Comparison of ENCODE assay signal across 13 cellular contexts in genomic region chr12:2793561-2793960, GRCh38. TPM values are rescaled to one million over a fixed set of nuclear protein-coding genes. Genes with fewer than 3 reads are reported as not detected.
DNase-seq lines count a peak whose midpoint lies in the region; ATAC-seq and TF ChIP-seq lines count a peak whose summit lies in the region.
"Had no signal": no experiment of that assay in that cellular context is flagged by ENCODE, and none has a peak within 500 bp of the region (broad histone marks: within the 10 kb centered on the region; RNA-seq: fewer than 3 reads in every experiment).

No MANE protein-coding gene starts in this region.

- H3K4me1 Mint-ChIP-seq in activated naive CD4-positive, alpha-beta T cell treated with anti-CD3 and anti-CD28 coated beads for 36 hours (ENCODE audit: low read depth) = peaks cover 21% of the 10 kb centered on the region
- H3K4me1 Mint-ChIP-seq in activated CD8-positive, alpha-beta T cell treated with anti-CD3 and anti-CD28 coated beads for 36 hours (ENCODE audit: low read depth) = peaks cover 22% of the 10 kb centered on the region

- peaks cover 31% of the 10 kb centered on the region for H3K79me2 ChIP-seq in Karpas-422 (ENCODE audit: low read length)

- POLR2A ChIA-PET in activated CD8-positive, alpha-beta T cell treated with anti-CD3 and anti-CD28 coated beads for 36 hours (lab: Charles Lee) = no interaction called here

- no peak for ATAC-seq in activated CD8-positive, alpha-beta T cell treated with anti-CD3 and anti-CD28 coated beads for 36 hours

- H3K27me3 ChIP-seq in iPS-20b (ENCODE audit: insufficient read depth, low read length) (peaks cover 24% of the 10 kb centered on the region), Karpas-422 (ENCODE audit: low read length) (no peaks in the 10 kb centered on the region)
- H3K27me3 ChIP-seq: body of pancreas had no signal

- no peak overlapping the region for H3K27ac Mint-ChIP-seq in activated naive CD4-positive, alpha-beta T cell treated with anti-CD3 and anti-CD28 coated beads for 36 hours
- H3K27ac Mint-ChIP-seq in activated CD8-positive, alpha-beta T cell treated with anti-CD3 and anti-CD28 coated beads for 36 hours = no peak overlapping the region

- H3K27ac ChIP-seq in iPS-20b (ENCODE audit: low read length) (no peak overlapping the region), substantia nigra (ENCODE audit: low read depth, low read length, poor library complexity, severe bottlenecking) (peak overlapping the region; percentile 99), Karpas-422 (ENCODE audit: low read length) (no peak overlapping the region)

- H3K4me3 ChIP-seq in iPS-20b (ENCODE audit: low read length) (peak overlapping the region; percentile 74), Karpas-422 (ENCODE audit: low read length) (no peak overlapping the region)

- H3K9ac ChIP-seq in iPS-20b (ENCODE audit: low read depth, low read length) = no peak overlapping the region
- H3K9ac ChIP-seq in Karpas-422 (ENCODE audit: low read length) = no peak overlapping the region

- no peak overlapping the region for H3K4me2 ChIP-seq in Karpas-422 (ENCODE audit: low read depth, low read length, poor library complexity, severe bottlenecking)

- H3K4me1 ChIP-seq in iPS-20b (ENCODE audit: insufficient read depth, low read length) (no peaks in the 10 kb centered on the region), Karpas-422 (ENCODE audit: low read length) (peaks cover 20% of the 10 kb centered on the region)

- no peaks in the 10 kb centered on the region for H3K27me3 Mint-ChIP-seq in activated naive CD4-positive, alpha-beta T cell treated with anti-CD3 and anti-CD28 coated beads for 36 hours (ENCODE audit: low read depth)
- no peaks in the 10 kb centered on the region for H3K27me3 Mint-ChIP-seq in activated CD8-positive, alpha-beta T cell treated with anti-CD3 and anti-CD28 coated beads for 36 hours

- intact Hi-C loops in activated naive CD4-positive, alpha-beta T cell treated with anti-CD3 and anti-CD28 coated beads for 36 hours (cut with micrococcal nuclease) = loop anchor here (10.0 kb wide), 1 partner anchor 1099 kb away; the partner anchor contains the start of gene ADIPOR2
- intact Hi-C loops in activated CD8-positive, alpha-beta T cell treated with anti-CD3 and anti-CD28 coated beads for 36 hours (cut with micrococcal nuclease) = no loop called here

- no peaks in the 10 kb centered on the region for H3K9me3 ChIP-seq in iPS-20b (ENCODE audit: insufficient read depth, low read depth, low read length)
- no peaks in the 10 kb centered on the region for H3K9me3 ChIP-seq in Karpas-422 (ENCODE audit: low read length)
- H3K9me3 ChIP-seq: body of pancreas, heart left ventricle had no signal

- no peak for DNase-seq in activated naive CD4-positive, alpha-beta T cell treated with anti-CD3 and anti-CD28 coated beads for 36 hours
- DNase-seq in activated naive CD4-positive, alpha-beta T cell treated with Interleukin-2 at 50 U/mL for 16 hours = no peak
- no peak for DNase-seq in activated CD8-positive, alpha-beta T cell treated with anti-CD3 and anti-CD28 coated beads for 36 hours
- DNase-seq in substantia nigra (lab: John Stamatoyannopoulos, UW) = no peak
- DNase-seq in D341Med (ENCODE audit: low spot score) = no peak
- no peak for DNase-seq in Karpas-422
- no peak for DNase-seq in NCI-H446 (lab: John Stamatoyannopoulos, UW)
- DNase-seq: GOT3, heart left ventricle, NCI-H446 treated with DMSO at 0.1 percent for 48 hours had no signal

- H3K36me3 ChIP-seq in iPS-20b (ENCODE audit: insufficient read depth, low read depth, low read length) (peaks cover 21% of the 10 kb centered on the region), Karpas-422 (ENCODE audit: insufficient read depth, low read length) (peaks cover 25% of the 10 kb centered on the region)

- TF ChIP-seq CTCF in activated CD8-positive, alpha-beta T cell treated with anti-CD3 and anti-CD28 coated beads for 36 hours (IDR thresholded peaks at IDR 0.05) = no peak

- CTCF ChIA-PET in activated naive CD4-positive, alpha-beta T cell treated with anti-CD3 and anti-CD28 coated beads for 36 hours (lab: Charles Lee) = no interaction called here
- CTCF ChIA-PET in activated CD8-positive, alpha-beta T cell treated with anti-CD3 and anti-CD28 coated beads for 36 hours (lab: Charles Lee) = interaction anchor here (1.4 to 3.7 kb wide), 3 partner anchors 9 to 102 kb away, joined by 7 to 21 read pairs (median 11); no protein-coding TSS in a partner anchor

- peak overlapping the region; percentile 74 for H3K4me3 Mint-ChIP-seq in activated naive CD4-positive, alpha-beta T cell treated with anti-CD3 and anti-CD28 coated beads for 36 hours
- H3K4me3 Mint-ChIP-seq in activated CD8-positive, alpha-beta T cell treated with anti-CD3 and anti-CD28 coated beads for 36 hours = peak overlapping the region; percentile 72

- no peaks in the 10 kb centered on the region for H3K9me2 ChIP-seq in Karpas-422 (replicated peaks; ENCODE audit: insufficient read depth, low read length)

- peaks cover 22% of the 10 kb centered on the region for H3K36me3 Mint-ChIP-seq in activated naive CD4-positive, alpha-beta T cell treated with anti-CD3 and anti-CD28 coated beads for 36 hours (ENCODE audit: low read depth)
- peaks cover 28% of the 10 kb centered on the region for H3K36me3 Mint-ChIP-seq in activated CD8-positive, alpha-beta T cell treated with anti-CD3 and anti-CD28 coated beads for 36 hours (ENCODE audit: low read depth)

- H3K9me3 Mint-ChIP-seq in activated naive CD4-positive, alpha-beta T cell treated with anti-CD3 and anti-CD28 coated beads for 36 hours = no peaks in the 10 kb centered on the region
- H3K9me3 Mint-ChIP-seq in activated CD8-positive, alpha-beta T cell treated with anti-CD3 and anti-CD28 coated beads for 36 hours = no peaks in the 10 kb centered on the region

- no peak overlapping the region for H2AFZ ChIP-seq in Karpas-422 (ENCODE audit: low read length)

- H4K20me1 ChIP-seq in Karpas-422 (ENCODE audit: insufficient read depth, low read depth, low read length) = peaks cover 26% of the 10 kb centered on the region

RNA-seq across cellular contexts. Expression of gene FKBP4, which starts 1.2 kb away (rescaled TPM):
- total RNA-seq in activated naive CD4-positive, alpha-beta T cell treated with anti-CD3 and anti-CD28 coated beads for 36 hours = 100 to 1,000 TPM; 139 TPM
- total RNA-seq in activated CD8-positive, alpha-beta T cell treated with anti-CD3 and anti-CD28 coated beads for 36 hours = 100 to 1,000 TPM; 206 to 219 TPM
- total RNA-seq in Karpas-422 (2014; rRNA removed; shearing (Covaris generic); ENCODE audit: low replicate concordance) = 76.7 and 98.3 TPM in 2 replicates

RNA-seq across cellular contexts. Expression of gene ITFG2, which starts 18.9 kb away (rescaled TPM):
- 10 to 100 TPM; 27.5 to 30.5 TPM for total RNA-seq in activated naive CD4-positive, alpha-beta T cell treated with anti-CD3 and anti-CD28 coated beads for 36 hours
- 10 to 100 TPM; 25.4 to 25.8 TPM for total RNA-seq in activated CD8-positive, alpha-beta T cell treated with anti-CD3 and anti-CD28 coated beads for 36 hours
- 31.9 and 54.5 TPM in 2 replicates for total RNA-seq in Karpas-422 (2014; rRNA removed; shearing (Covaris generic); ENCODE audit: low replicate concordance)

RNA-seq across cellular contexts. Expression of gene NRIP2, which starts 41.3 kb away (rescaled TPM):
- not detected for total RNA-seq in activated naive CD4-positive, alpha-beta T cell treated with anti-CD3 and anti-CD28 coated beads for 36 hours
- not detected for total RNA-seq in activated CD8-positive, alpha-beta T cell treated with anti-CD3 and anti-CD28 coated beads for 36 hours
- total RNA-seq in Karpas-422 (2014; rRNA removed; shearing (Covaris generic); ENCODE audit: low replicate concordance) = not detected in 2 replicates
- total RNA-seq: T-helper 1 cell treated with Interleukin-12 subunit alpha and Interleukin-12 subunit beta and Interleukin-4 antibody, amounts not matched to agents 30 ng/mL and 1 ng/mL, for 36 hours had no signal
